20 cellular contexts compared by ENCODE assay signal in the genomic region with DNA sequence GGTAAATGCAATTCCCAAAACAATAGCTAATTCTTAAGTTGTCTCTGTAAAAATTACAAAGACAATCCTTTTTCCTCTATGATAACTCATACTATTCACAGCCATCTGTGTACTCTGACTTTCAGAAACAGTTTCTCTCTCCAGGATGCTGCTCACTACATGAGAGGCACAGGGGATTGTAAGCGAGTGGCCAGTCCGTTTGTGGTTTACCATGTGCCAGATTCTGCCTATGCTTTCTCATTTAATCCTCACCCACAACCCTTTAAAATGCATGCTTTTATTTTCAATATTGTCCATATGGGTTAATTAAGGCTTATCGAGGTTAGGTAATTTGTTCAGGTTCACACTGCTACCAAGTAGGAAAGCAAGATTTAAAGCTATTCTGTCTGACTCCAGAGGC. TPM values are rescaled to one million over a fixed set of nuclear protein-coding genes. Genes with fewer than 3 reads are reported as not detected.
"Had no signal": no experiment of that assay in that cellular context is flagged by ENCODE, and none has a peak within 500 bp of the region (broad histone marks: within the 10 kb centered on the region; RNA-seq: fewer than 3 reads in every experiment).

No MANE protein-coding gene starts in this region.

- H3K36me3 Mint-ChIP-seq: activated naive CD4-positive, alpha-beta T cell treated with anti-CD3 and anti-CD28 coated beads, Interleukin-2, amount 10 ng/mL, durations not matched to agents 7 days and 5 days; mesothelial cell of epicardium; type B pancreatic cell had no signal

- ATAC-seq: activated CD4-positive, CD25-positive, alpha-beta regulatory T cell treated with anti-CD3 and anti-CD28 coated beads, Interleukin-2, amount 50 U/mL, for 24 hours; left lung; right cardiac atrium had no signal

- H3K27ac Mint-ChIP-seq: activated CD4-positive, alpha-beta T cell treated with anti-CD3 and anti-CD28 coated beads, Interleukin-2, amount 10 ng/mL, durations not matched to agents 7 days and 5 days; activated naive CD4-positive, alpha-beta T cell treated with anti-CD3 and anti-CD28 coated beads, Interleukin-2, amount 10 ng/mL, durations not matched to agents 7 days and 5 days; mesothelial cell of epicardium; type B pancreatic cell had no signal

- H3K4me3 ChIP-seq: ascending aorta, coronary artery, left lung, prostate gland, stomach had no signal

- H3K27me3 Mint-ChIP-seq: activated naive CD4-positive, alpha-beta T cell treated with anti-CD3 and anti-CD28 coated beads, Interleukin-2, amount 10 ng/mL, durations not matched to agents 7 days and 5 days; type B pancreatic cell had no signal

- H3K4me1 Mint-ChIP-seq: activated naive CD4-positive, alpha-beta T cell treated with anti-CD3 and anti-CD28 coated beads, Interleukin-2, amount 10 ng/mL, durations not matched to agents 7 days and 5 days; mesothelial cell of epicardium had no signal

- H3K4me1 ChIP-seq: ascending aorta, left lung, prostate gland had no signal

- H3K9me3 Mint-ChIP-seq: activated CD4-positive, alpha-beta T cell treated with anti-CD3 and anti-CD28 coated beads, Interleukin-2, amount 10 ng/mL, durations not matched to agents 7 days and 5 days; activated naive CD4-positive, alpha-beta T cell treated with anti-CD3 and anti-CD28 coated beads, Interleukin-2, amount 10 ng/mL, durations not matched to agents 7 days and 5 days; mesothelial cell of epicardium; type B pancreatic cell had no signal

- H3K4me3 Mint-ChIP-seq: activated CD4-positive, alpha-beta T cell treated with anti-CD3 and anti-CD28 coated beads, Interleukin-2, amount 10 ng/mL, durations not matched to agents 7 days and 5 days; activated naive CD4-positive, alpha-beta T cell treated with anti-CD3 and anti-CD28 coated beads, Interleukin-2, amount 10 ng/mL, durations not matched to agents 7 days and 5 days; mesothelial cell of epicardium; type B pancreatic cell had no signal

- H3K36me3 ChIP-seq: ascending aorta, left lung, prostate gland, stomach had no signal

- H3K9me3 ChIP-seq: ascending aorta, left lung, prostate gland, stomach had no signal

- H3K27me3 ChIP-seq: ascending aorta, left lung, stomach had no signal

- DNase-seq: activated CD4-positive, alpha-beta T cell treated with anti-CD3 and anti-CD28 coated beads, Interleukin-2, amount 10 ng/mL, durations not matched to agents 7 days and 5 days; activated CD8-positive, alpha-beta memory T cell treated with anti-CD3 and anti-CD28 coated beads, Interleukin-2, amount 50 U/mL, for 4 hours; activated effector memory CD4-positive, alpha-beta T cell treated with Interleukin-2 at 50 U/mL for 16 hours; activated naive CD4-positive, alpha-beta T cell treated with anti-CD3 and anti-CD28 coated beads, Interleukin-2, amount 10 ng/mL, durations not matched to agents 7 days and 5 days; activated T-cell treated with anti-CD3 and anti-CD28 coated beads, Interleukin-2, amount 50 U/mL, for 48 hours; erythroblast; head of caudate nucleus; left lung; right cardiac atrium; stomach had no signal

- H3K27ac ChIP-seq: ascending aorta, coronary artery, left lung, prostate gland, stomach had no signal

RNA-seq across cellular contexts. Expression of a gene that starts 23.0 kb away (rescaled TPM):
- total RNA-seq: kidney epithelial cell, lung microvascular endothelial cell had no signal

RNA-seq across cellular contexts. Expression of a gene that starts 37.4 kb away (rescaled TPM):
- total RNA-seq: activated CD4-positive, alpha-beta T cell treated with anti-CD3 and anti-CD28 coated beads, Interleukin-2, amount 10 ng/mL, durations not matched to agents 7 days and 5 days; ascending aorta; frontal cortex; kidney epithelial cell; lung microvascular endothelial cell; prostate gland; temporal lobe had no signal
